Comparison of ENCODE assay signal across 8 cellular contexts in genomic region chr13:52235900-52236595, GRCh38.
DNase-seq lines count a peak whose midpoint lies in the region; ATAC-seq, FAIRE-seq and TF ChIP-seq lines count a peak whose summit lies in the region.
"Not testable (repeated sequence)": the region's sequence is repeated elsewhere in the genome, so short reads cannot be mapped to it uniquely, and the experiment has no call there.

No MANE protein-coding gene starts in this region.

- H4K20me1 ChIP-seq in HepG2 (ENCODE audit: insufficient read depth, low read length) = not testable (repeated sequence)

- intact Hi-C loops in Calu3 (cut with micrococcal nuclease; ENCODE audit: unreplicated experiment); HepG2 (cut with micrococcal nuclease; ENCODE audit: unreplicated experiment): not testable (repeated sequence)

- not testable (repeated sequence) for H3K9me3 Mint-ChIP-seq in Calu3 (ENCODE audit: low read depth, unreplicated experiment)

- DNase-seq in Calu3 (peak; percentile 38), NCI-H526 (lab: John Stamatoyannopoulos, UW) (peak; percentile 68 to 86), dedifferentiated amniotic fluid mesenchymal stem cell (ENCODE audit: extremely low spot score) (peak; percentile 74), HepG2 (ENCODE audit: low spot score) (peak; percentile 61)
- DNase-seq in activated CD4-positive, alpha-beta T cell treated with anti-CD3 and anti-CD28 coated beads for 48 hours = peak; percentile 33
- DNase-seq in stimulated activated CD4-positive, alpha-beta T cell treated with anti-CD3 and anti-CD28 coated beads, Interleukin-4, amount 100 ng/mL, for 1 hour = peak; percentile 13

- H3K4me3 ChIP-seq in HepG2 (replicated peaks in 1 of 3; ENCODE audit: insufficient read depth in 1 of 3, low read depth in 2 of 3, low read length in 3 of 3) = not testable (repeated sequence)

- H3K36me3 Mint-ChIP-seq in Calu3 (ENCODE audit: insufficient read depth, unreplicated experiment) = not testable (repeated sequence)

- not testable (repeated sequence) for H3K4me1 ChIP-seq in HepG2 (ENCODE audit: insufficient read depth, low read length)

- POLR2A ChIA-PET in HepG2 (lab: Yijun Ruan, JAX) = not testable (repeated sequence)

- not testable (repeated sequence) for H3K27me3 ChIP-seq in HepG2 (ENCODE audit: control insufficient read depth in 1 of 2, insufficient read depth in 2 of 2, low read length in 2 of 2)

- not testable (repeated sequence) for H3K4me1 Mint-ChIP-seq in Calu3 (ENCODE audit: low read depth, unreplicated experiment)

- H3K9me3 ChIP-seq in HepG2 (ENCODE audit: low read length) = not testable (repeated sequence)

- BruUV-seq in Calu3 (replicated peaks; lab: Mats Ljungman, UMichigan); HepG2 (replicated peaks; lab: Mats Ljungman, UMichigan): not testable (repeated sequence)

- H3K4me2 ChIP-seq in HepG2 (ENCODE audit: low read depth, low read length) = not testable (repeated sequence)

- H3K9ac ChIP-seq in HepG2 (ENCODE audit: insufficient read depth, low read depth, low read length) = not testable (repeated sequence)

- not testable (repeated sequence) for TF ChIP-seq EP300 in HepG2 (IDR thresholded peaks at IDR 0.05; ENCODE audit: low read depth in 2 of 2, low read length in 2 of 2); HepG2 (CRISPR knock-in tag; IDR thresholded peaks at IDR 0.05; ENCODE audit: borderline replicate concordance)

- not testable (repeated sequence) for H2AFZ ChIP-seq in HepG2 (ENCODE audit: low read length)

- ATAC-seq in GM21360 (IDR thresholded peaks at IDR 0.05; ENCODE audit: unreplicated experiment) (peak; percentile 77), HG03565 (IDR thresholded peaks at IDR 0.05; ENCODE audit: unreplicated experiment) (peak; percentile 45), HepG2 (peak; percentile 99)

- peak; percentile 51 for FAIRE-seq in HepG2 (lab: Jason Lieb, UNC)

- TF ChIP-seq CTCF in Calu3 (IDR thresholded peaks at IDR 0.05; ENCODE audit: unreplicated experiment) = peak; percentile 31
- TF ChIP-seq CTCF in HepG2 (CRISPR knock-in tag; IDR thresholded peaks at IDR 0.05) = peak; percentile 79

- not testable (repeated sequence) for H3K27me3 Mint-ChIP-seq in Calu3 (ENCODE audit: unreplicated experiment)

- 30% methylated on average over 6 of the region's 8 CpGs for WGBS in HepG2 (ENCODE audit: low lambda C conversion rate)

- not testable (repeated sequence) for H3K27ac Mint-ChIP-seq in Calu3 (ENCODE audit: unreplicated experiment)

- TF ChIP-seq POLR2A in HepG2 (IDR thresholded peaks at IDR 0.05; ENCODE audit: insufficient read depth in 1 of 2, low read depth in 2 of 2, low read length in 2 of 2) = not testable (repeated sequence)

- peak; percentile 56; the same call in 1 of the 2 replicates for TF ChIP-seq RAD21 in HepG2 (CRISPR knock-in tag; IDR thresholded peaks at IDR 0.05)

- not testable (repeated sequence) for H3K79me2 ChIP-seq in HepG2 (ENCODE audit: insufficient read depth, low read length)

- H3K36me3 ChIP-seq in HepG2 (replicated peaks in 1 of 2; ENCODE audit: control insufficient read depth in 1 of 2, insufficient read depth in 2 of 2, low read length in 2 of 2) = not testable (repeated sequence)

- CTCF ChIA-PET in Calu3 (lab: Charles Lee); HepG2 (lab: Yijun Ruan, JAX; ENCODE audit: low intra/inter-chr PET ratio, low total read pairs): not testable (repeated sequence)

- not testable (repeated sequence) for H3K27ac ChIP-seq in HepG2 (ENCODE audit: extremely low read length, insufficient read depth, low read length)

- in situ Hi-C loops in HepG2 (cut with HindIII; ENCODE audit: extremely low pct_ligation_motif_present, low pct_unique_long_range_greater_than_20kb) = not testable (repeated sequence)

- not testable (repeated sequence) for H3K4me3 Mint-ChIP-seq in Calu3 (ENCODE audit: low read depth, unreplicated experiment)

TF ChIP-seq in HepG2, 621 proteins besides CTCF, POLR2A, EP300 and RAD21:
- TF ChIP-seq GATAD2A (CRISPR knock-in tag; IDR thresholded peaks at IDR 0.05) (0 out of 2 replicates have a peak, but pooled peaks have one; percentile 18), FOXA3 (CRISPR knock-in tag; IDR thresholded peaks at IDR 0.05) (0 out of 2 replicates have a peak, but pooled peaks have one; percentile 22), STAG1 (CRISPR knock-in tag; IDR thresholded peaks at IDR 0.05) (peak; percentile 78), SMC3 (IDR thresholded peaks at IDR 0.05; ENCODE audit: low read length) (peak; percentile 41; the same call in 1 of the 2 replicates), FOSL2 (CRISPR knock-in tag; IDR thresholded peaks at IDR 0.05) (0 out of 2 replicates have a peak, but pooled peaks have one; percentile 21), FOXP1 (CRISPR knock-in tag; IDR thresholded peaks at IDR 0.05) (0 out of 2 replicates have a peak, but pooled peaks have one; percentile 16), RXRB (CRISPR knock-in tag; IDR thresholded peaks at IDR 0.05; ENCODE audit: borderline replicate concordance) (peak; percentile 30; the same call in 1 of the 2 replicates)
- TF ChIP-seq FOXP1 (IDR thresholded peaks at IDR 0.05) = not testable (repeated sequence)

Comparison
In these comparisons a context has a peak if more than half of its experiments do, and no peak if none do; other contexts are left out.
1. DNase-seq: peak in every context shown above with its lines; median percentile 77 in NCI-H526; 74 in dedifferentiated amniotic fluid mesenchymal stem cell; 61 in HepG2; 38 in Calu3; 33 in activated CD4-positive, alpha-beta T cell treated with anti-CD3 and anti-CD28 coated beads for 48 hours; 13 in stimulated activated CD4-positive, alpha-beta T cell treated with anti-CD3 and anti-CD28 coated beads, Interleukin-4, amount 100 ng/mL, for 1 hour.
2. ATAC-seq: peak in every context shown above with its lines; median percentile 99 in HepG2; 77 in GM21360; 45 in HG03565.